Comparison of ENCODE assay signal across 16 cellular contexts in the genomic region with DNA sequence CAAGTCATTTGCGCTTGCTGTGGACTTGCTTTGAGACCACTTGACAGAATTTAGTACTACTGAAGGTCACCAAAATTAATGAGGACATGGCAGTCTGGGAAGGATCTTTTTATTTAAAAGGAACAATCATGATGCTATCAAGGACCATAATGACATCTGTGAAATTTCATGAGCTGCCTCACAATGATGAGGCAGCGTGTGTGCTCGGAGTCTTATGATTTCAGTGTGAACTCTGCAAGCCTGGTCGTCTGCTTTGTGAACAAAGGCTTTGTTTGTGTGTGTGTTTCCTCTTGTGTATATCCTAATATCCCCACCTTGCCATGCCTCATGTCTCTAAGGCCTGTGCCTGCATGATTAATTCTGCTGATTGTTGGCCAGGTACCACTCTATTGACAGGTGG. TPM values are rescaled to one million over a fixed set of nuclear protein-coding genes. Genes with fewer than 3 reads are reported as not detected.
DNase-seq lines count a peak whose midpoint lies in the region; ATAC-seq and TF ChIP-seq lines count a peak whose summit lies in the region.
"Had no signal": no experiment of that assay in that cellular context is flagged by ENCODE, and none has a peak within 500 bp of the region (broad histone marks: within the 10 kb centered on the region; RNA-seq: fewer than 3 reads in every experiment).

No MANE protein-coding gene starts in this region.

- H3K36me3 ChIP-seq in mammary epithelial cell (ENCODE audit: insufficient read depth, low read length) (peaks cover 2% of the 10 kb centered on the region), breast epithelium (no peaks in the 10 kb centered on the region), body of pancreas (replicated peaks in 1 of 2; ENCODE audit: insufficient read depth in 1 of 2, low read depth in 2 of 2) (no peaks in the 10 kb centered on the region), heart left ventricle (peaks cover 0 to 13% (median under 1%) of the 10 kb centered on the region in 9 donors)

- CTCF ChIA-PET in mammary epithelial cell (lab: Charles Lee; ENCODE audit: low non-redundant PET), result no interaction called here

- in situ Hi-C loops in mammary epithelial cell (cut with MboI; ENCODE audit: low sequenced_read_pairs in 2 of 2), result no loop called here
- in situ Hi-C loops in SK-MEL-5 (cut with HindIII; ENCODE audit: low pct_unique_long_range_greater_than_20kb, low sequenced_read_pairs), result no loop called here

- BruUV-seq in mammary epithelial cell (replicated peaks; lab: Mats Ljungman, UMichigan), result no TSS peak

- no peak overlapping the region for H3K4me2 ChIP-seq in mammary epithelial cell (ENCODE audit: insufficient read depth, low read depth, low read length)

- H3K27me3 ChIP-seq in mammary epithelial cell (ENCODE audit: insufficient read depth, low read length) (no peaks in the 10 kb centered on the region), breast epithelium (no peaks in the 10 kb centered on the region), body of pancreas (no peaks in the 10 kb centered on the region), heart left ventricle (no peaks in the 10 kb centered on the region)

- no peak overlapping the region for H3K9ac ChIP-seq in mammary epithelial cell (ENCODE audit: insufficient read depth, low read length)

- 75% methylated on average over 4 of the region's 4 CpGs for WGBS in mammary epithelial cell (ENCODE audit: low coverage, missing lambda C conversion rate)
- 59 to 70% methylated on average over 4 of the region's 4 CpGs for WGBS in body of pancreas, 2 donors
- 78 to 94% (median 84%) methylated on average over 4 of the region's 4 CpGs for WGBS in heart left ventricle, 4 donors

- ATAC-seq in body of pancreas, result no peak
- ATAC-seq in heart left ventricle, result no peak
- ATAC-seq in HG03565 (IDR thresholded peaks at IDR 0.05; ENCODE audit: unreplicated experiment), result no peak
- ATAC-seq: HepG2 had no signal

- TF ChIP-seq POLR2A in breast epithelium (IDR thresholded peaks at IDR 0.05) (no peak), body of pancreas (IDR thresholded peaks at IDR 0.05) (no peak), heart left ventricle (IDR thresholded peaks at IDR 0.05) (no peak)

- H3K27ac ChIP-seq in mammary epithelial cell (ENCODE audit: insufficient read depth, low read depth, low read length), result no peak overlapping the region
- no peak overlapping the region for H3K27ac ChIP-seq in breast epithelium
- no peak overlapping the region for H3K27ac ChIP-seq in body of pancreas
- no peak overlapping the region for H3K27ac ChIP-seq in heart left ventricle

- TF ChIP-seq CTCF in mammary epithelial cell (conservative IDR thresholded peaks at IDR 0.05 in 1 of 2, IDR thresholded peaks at IDR 0.05 in 1 of 2; ENCODE audit: extremely low read depth in 1 of 2, insufficient read depth in 1 of 2, low read depth in 1 of 2, low read length in 2 of 2), result no peak
- no peak for TF ChIP-seq CTCF in breast epithelium (IDR thresholded peaks at IDR 0.05)
- TF ChIP-seq CTCF in body of pancreas (IDR thresholded peaks at IDR 0.05), result no peak
- TF ChIP-seq CTCF in heart left ventricle (IDR thresholded peaks at IDR 0.05), result no peak

- H3K9me3 ChIP-seq in mammary epithelial cell (replicated peaks; ENCODE audit: insufficient read depth, low read length) (no peaks in the 10 kb centered on the region), breast epithelium (no peaks in the 10 kb centered on the region), body of pancreas (no peaks in the 10 kb centered on the region), heart left ventricle (no peaks in the 10 kb centered on the region)

- H2AFZ ChIP-seq in mammary epithelial cell (ENCODE audit: low read depth, low read length), result no peak overlapping the region

- no peaks in the 10 kb centered on the region for H4K20me1 ChIP-seq in mammary epithelial cell (ENCODE audit: insufficient read depth, low read length)

- dilution Hi-C loops in mammary epithelial cell (cut with HindIII; ENCODE audit: low sequenced_read_pairs), result loop anchor here (5.0 kb wide), 1 partner anchor 47 kb away; no protein-coding TSS in a partner anchor

- DNase-seq in mammary epithelial cell (peak; percentile 2), breast epithelium (ENCODE audit: low spot score in 2 of 2) (no peak), SK-MEL-5 (ENCODE audit: low read depth, low spot score) (peak; percentile 96), foreskin melanocyte (peak; percentile 82), body of pancreas (no peak), heart left ventricle (no peak), cerebellar nuclear complex (lab: John Stamatoyannopoulos, UW) (no peak)
- DNase-seq: CD4-positive, alpha-beta memory T cell; KG1; NCI-H1436; NCI-H1930; NCI-H2171 treated with DMSO at 0.1 percent for 48 hours; NCI-H510A; SW 1271 had no signal

- intact Hi-C loops in mammary epithelial cell (cut with micrococcal nuclease) (no loop called here), breast epithelium (cut with DNase I; ENCODE audit: low total_unique reads) (no loop called here), body of pancreas (cut with DNase I) (no loop called here), heart left ventricle (cut with DNase I) (no loop called here)

- no peaks in the 10 kb centered on the region for H3K4me1 ChIP-seq in mammary epithelial cell (ENCODE audit: insufficient read depth, low read length)
- no peaks in the 10 kb centered on the region for H3K4me1 ChIP-seq in breast epithelium
- H3K4me1 ChIP-seq in body of pancreas, result peaks cover 8% of the 10 kb centered on the region
- peaks cover 0 to 11% (median 0%) of the 10 kb centered on the region in 12 donors for H3K4me1 ChIP-seq in heart left ventricle

- peaks cover 32% of the 10 kb centered on the region for H3K79me2 ChIP-seq in mammary epithelial cell (ENCODE audit: insufficient read depth, low read length)

- H3K4me3 ChIP-seq in mammary epithelial cell (replicated peaks in 1 of 3; ENCODE audit: insufficient read depth in 1 of 3, low read depth in 2 of 3, low read length in 3 of 3) (no peak overlapping the region), breast epithelium (no peak overlapping the region), body of pancreas (no peak overlapping the region), heart left ventricle (no peak overlapping the region)

RNA-seq across cellular contexts. Expression of gene RAD54L2, which starts 46.7 kb away (rescaled TPM):
- total RNA-seq in mammary epithelial cell (10 to 100 TPM; 26.9 to 33.2 TPM), breast epithelium (10 to 100 TPM; 20.2 to 28.5 (median 22.6) TPM), body of pancreas (10 to 100 TPM; 15.8 to 25.7 TPM), heart left ventricle (10 to 100 TPM; 10.1 to 20.0 (median 13.3) TPM)
- polyA plus RNA-seq in mammary epithelial cell (8.2 TPM), heart left ventricle (1 to 10 TPM; 5.5 to 6.8 TPM)
- polyA minus RNA-seq in mammary epithelial cell, result 67.0 TPM
- 11.6 and 16.5 TPM in 2 replicates for total RNA-seq in SK-MEL-5 (2014; rRNA removed; shearing (Covaris generic))
- polyA plus RNA-seq in SK-MEL-5 (2015; cell fraction: cytosol; rRNA removed), result 10.1 and 13.8 TPM in 2 replicates
- 29.6 and 46.1 TPM in 2 replicates for polyA plus RNA-seq in SK-MEL-5 (2015; cell fraction: nucleus; rRNA removed)

Comparison
In these comparisons a context has a peak if more than half of its experiments do, and no peak if none do; other contexts are left out.
1. DNase-seq: peak in mammary epithelial cell (single experiment), SK-MEL-5 (single experiment) and foreskin melanocyte (single experiment); none in breast epithelium (0 of 2), body of pancreas (0 of 4), heart left ventricle (0 of 5) and cerebellar nuclear complex (0 of 2).